2 cellular contexts compared by ENCODE assay signal in genomic region chr10:69348824-69349541, GRCh38.
A peak's percentile ranks its signal among the peaks of the same experiment; 100 is the strongest.
TF ChIP-seq lines count a peak whose summit lies in the region.

No MANE protein-coding gene starts in this region.

TF ChIP-seq in IMR-90, 13 proteins besides CTCF, POLR2A, EP300 and RAD21:
- TF ChIP-seq CEBPB (IDR thresholded peaks at IDR 0.05; ENCODE audit: low read depth, low read length), result peak; percentile 82
- TF ChIP-seq RFX5 (IDR thresholded peaks at IDR 0.05; ENCODE audit: low read depth, low read length), result no peak
- TF ChIP-seq MAFK (IDR thresholded peaks at IDR 0.05; ENCODE audit: low read depth, low read length), result no peak
- TF ChIP-seq FOS (IDR thresholded peaks at IDR 0.05; ENCODE audit: low read depth, low read length), result 0 out of 2 replicates have a peak, but pooled peaks have one; percentile 11
TF ChIP-seq in IMR-90: peak in this region for 2.

TF ChIP-seq in SK-N-SH, 30 proteins besides CTCF, POLR2A, EP300 and RAD21:
- TF ChIP-seq YY1 (IDR thresholded peaks at IDR 0.05; ENCODE audit: low read depth), result no peak
- no peak for TF ChIP-seq USF1 (IDR thresholded peaks at IDR 0.05; ENCODE audit: borderline replicate concordance, low read depth)
- TF ChIP-seq SMC3 (IDR thresholded peaks at IDR 0.05; ENCODE audit: low read depth, low read length), result no peak
- TF ChIP-seq TCF12 (IDR thresholded peaks at IDR 0.05), result no peak
- peak; percentile 72 for TF ChIP-seq RCOR1 (IDR thresholded peaks at IDR 0.05; ENCODE audit: low read length)
- no peak for TF ChIP-seq GABPA (IDR thresholded peaks at IDR 0.05; ENCODE audit: low read depth)
- TF ChIP-seq, protein P1, sequence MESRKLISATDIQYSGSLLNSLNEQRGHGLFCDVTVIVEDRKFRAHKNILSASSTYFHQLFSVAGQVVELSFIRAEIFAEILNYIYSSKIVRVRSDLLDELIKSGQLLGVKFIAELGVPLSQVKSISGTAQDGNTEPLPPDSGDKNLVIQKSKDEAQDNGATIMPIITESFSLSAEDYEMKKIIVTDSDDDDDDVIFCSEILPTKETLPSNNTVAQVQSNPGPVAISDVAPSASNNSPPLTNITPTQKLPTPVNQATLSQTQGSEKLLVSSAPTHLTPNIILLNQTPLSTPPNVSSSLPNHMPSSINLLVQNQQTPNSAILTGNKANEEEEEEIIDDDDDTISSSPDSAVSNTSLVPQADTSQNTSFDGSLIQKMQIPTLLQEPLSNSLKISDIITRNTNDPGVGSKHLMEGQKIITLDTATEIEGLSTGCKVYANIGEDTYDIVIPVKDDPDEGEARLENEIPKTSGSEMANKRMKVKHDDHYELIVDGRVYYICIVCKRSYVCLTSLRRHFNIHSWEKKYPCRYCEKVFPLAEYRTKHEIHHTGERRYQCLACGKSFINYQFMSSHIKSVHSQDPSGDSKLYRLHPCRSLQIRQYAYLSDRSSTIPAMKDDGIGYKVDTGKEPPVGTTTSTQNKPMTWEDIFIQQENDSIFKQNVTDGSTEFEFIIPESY (IDR thresholded peaks at IDR 0.05; ENCODE audit: borderline replicate concordance, low read depth), result no peak
- no peak; the same call in 1 of the 2 replicates for TF ChIP-seq NFIC (IDR thresholded peaks at IDR 0.05; ENCODE audit: borderline replicate concordance)
- no peak for TF ChIP-seq GATA2 (CRISPR knock-in tag; IDR thresholded peaks at IDR 0.05)
- TF ChIP-seq, protein P2, sequence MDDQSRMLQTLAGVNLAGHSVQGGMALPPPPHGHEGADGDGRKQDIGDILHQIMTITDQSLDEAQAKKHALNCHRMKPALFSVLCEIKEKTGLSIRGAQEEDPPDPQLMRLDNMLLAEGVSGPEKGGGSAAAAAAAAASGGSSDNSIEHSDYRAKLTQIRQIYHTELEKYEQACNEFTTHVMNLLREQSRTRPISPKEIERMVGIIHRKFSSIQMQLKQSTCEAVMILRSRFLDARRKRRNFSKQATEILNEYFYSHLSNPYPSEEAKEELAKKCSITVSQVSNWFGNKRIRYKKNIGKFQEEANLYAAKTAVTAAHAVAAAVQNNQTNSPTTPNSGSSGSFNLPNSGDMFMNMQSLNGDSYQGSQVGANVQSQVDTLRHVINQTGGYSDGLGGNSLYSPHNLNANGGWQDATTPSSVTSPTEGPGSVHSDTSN (IDR thresholded peaks at IDR 0.05), result peak; percentile 45; the same call in 1 of the 2 replicates
- TF ChIP-seq FOSL2 (IDR thresholded peaks at IDR 0.05; ENCODE audit: borderline replicate concordance, low read depth), result no peak; the same call in 1 of the 2 replicates
- TF ChIP-seq MEF2A (IDR thresholded peaks at IDR 0.05; ENCODE audit: borderline replicate concordance, low read depth), result no peak
- TF ChIP-seq MXI1 (IDR thresholded peaks at IDR 0.05; ENCODE audit: low read depth, low read length), result 0 out of 2 replicates have a peak, but pooled peaks have one; percentile 45
- no peak for TF ChIP-seq ELF1 (IDR thresholded peaks at IDR 0.05)
- TF ChIP-seq EZH2phosphoT487 (IDR thresholded peaks at IDR 0.05; ENCODE audit: borderline replicate concordance, low read depth), result no peak
- TF ChIP-seq FOXJ3 (CRISPR knock-in tag; IDR thresholded peaks at IDR 0.05), result no peak
- TF ChIP-seq, protein P3, sequence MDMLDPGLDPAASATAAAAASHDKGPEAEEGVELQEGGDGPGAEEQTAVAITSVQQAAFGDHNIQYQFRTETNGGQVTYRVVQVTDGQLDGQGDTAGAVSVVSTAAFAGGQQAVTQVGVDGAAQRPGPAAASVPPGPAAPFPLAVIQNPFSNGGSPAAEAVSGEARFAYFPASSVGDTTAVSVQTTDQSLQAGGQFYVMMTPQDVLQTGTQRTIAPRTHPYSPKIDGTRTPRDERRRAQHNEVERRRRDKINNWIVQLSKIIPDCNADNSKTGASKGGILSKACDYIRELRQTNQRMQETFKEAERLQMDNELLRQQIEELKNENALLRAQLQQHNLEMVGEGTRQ (IDR thresholded peaks at IDR 0.05; ENCODE audit: borderline replicate concordance, low read depth, low read length), result no peak
- TF ChIP-seq TEAD4 (IDR thresholded peaks at IDR 0.05; ENCODE audit: borderline replicate concordance, insufficient read depth), result no peak
- no peak for TF ChIP-seq POLR2AphosphoS5 (IDR thresholded peaks at IDR 0.05; ENCODE audit: low read depth, low read length)
- TF ChIP-seq FOXM1 (IDR thresholded peaks at IDR 0.05; ENCODE audit: low read depth), result no peak
- no peak for TF ChIP-seq NRF1 (IDR thresholded peaks at IDR 0.05; ENCODE audit: low read depth, low read length)
- TF ChIP-seq SIN3A (IDR thresholded peaks at IDR 0.05; ENCODE audit: borderline replicate concordance, low read depth, low read length), result no peak
- TF ChIP-seq JUND (IDR thresholded peaks at IDR 0.05), result no peak; the same call in 1 of the 2 replicates
